In genomic region chr11:94199367-94200130, GRCh38 we compare ENCODE assay signal across 1 cellular context.
TF ChIP-seq lines count a peak whose summit lies in the region.

No MANE protein-coding gene starts in this region.

TF ChIP-seq in GM23338, 12 proteins besides CTCF, POLR2A, EP300 and RAD21 (continued from another document):
- TF ChIP-seq ETS1 (IDR thresholded peaks at IDR 0.05) (no peak), EZH2phosphoT487 (IDR thresholded peaks at IDR 0.05; ENCODE audit: unreplicated experiment) (no peak), POLR2AphosphoS5 (IDR thresholded peaks at IDR 0.05; ENCODE audit: low read depth) (no peak), ZNF114 (CRISPR knock-in tag; IDR thresholded peaks at IDR 0.05) (no peak), JUNB (IDR thresholded peaks at IDR 0.05; ENCODE audit: unreplicated experiment) (no peak), CREB1 (CRISPR knock-in tag; IDR thresholded peaks at IDR 0.05; ENCODE audit: low read depth) (no peak)
